8 cellular contexts compared by ENCODE assay signal in the genomic region with DNA sequence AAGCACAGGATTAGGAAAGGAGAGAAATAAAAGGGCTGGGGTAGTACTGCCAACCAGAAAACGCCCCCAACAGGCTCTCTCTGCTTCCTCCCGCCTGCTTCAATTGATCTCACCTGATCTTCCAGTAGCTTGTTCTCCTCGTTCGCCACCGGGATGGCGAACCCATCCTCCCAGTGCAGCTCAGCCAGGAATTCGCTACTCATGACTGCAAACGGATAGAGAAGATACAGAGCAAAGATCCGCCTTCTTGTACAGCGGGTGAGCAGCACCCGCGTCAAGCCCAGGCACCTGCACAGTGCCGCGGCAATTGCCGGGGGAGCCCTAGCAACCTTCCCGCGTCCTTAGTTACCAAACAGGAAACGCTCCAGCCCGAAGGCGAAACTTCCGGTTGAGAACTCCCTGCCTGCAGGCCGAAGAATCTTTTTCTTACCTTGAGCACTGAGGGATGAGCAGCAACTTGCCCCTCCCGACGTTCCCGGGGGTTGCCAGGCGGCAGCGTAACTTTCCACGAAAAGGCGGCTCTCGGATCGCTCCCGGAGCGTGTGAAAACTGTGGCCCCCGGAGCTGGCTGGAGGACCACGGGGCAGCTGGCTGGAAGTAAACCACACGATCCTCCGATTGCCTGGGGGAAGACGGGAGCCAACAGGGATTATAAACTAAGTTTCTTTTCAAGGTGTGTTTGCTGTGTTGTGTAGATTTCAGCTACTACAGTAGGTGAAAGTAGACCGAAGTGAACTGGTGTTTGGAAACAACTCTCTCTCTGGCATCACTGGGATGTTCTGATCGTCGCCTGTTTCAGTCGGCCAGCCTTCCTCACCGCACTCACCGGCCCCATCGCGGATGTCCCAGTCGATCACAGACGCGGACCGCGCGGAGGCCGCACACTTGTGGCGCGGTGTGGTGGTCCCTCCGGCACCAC. TPM values are rescaled to one million over a fixed set of nuclear protein-coding genes. Genes with fewer than 3 reads are reported as not detected.
DNase-seq lines count a peak whose midpoint lies in the region; ATAC-seq and TF ChIP-seq lines count a peak whose summit lies in the region.

A gene (minus strand): TSS at position 312 of the 919 bp plus-strand sequence. CDS start 109 bp downstream, at position 203.

- H3K4me3 ChIP-seq in AG04450 (ENCODE audit: low read depth, low read length): peak within 1 kb of the TSS; percentile 77
- H3K4me3 ChIP-seq in endodermal cell (ENCODE audit: low read length): peak within 1 kb of the TSS; percentile 93

- CTCF ChIA-PET in AG04450 (lab: Charles Lee): interaction anchor here (1.0 to 2.9 kb wide), 4 partner anchors 12 to 750 kb away, joined by 4 to 13 read pairs (median 6); no protein-coding TSS in a partner anchor

- peak within 1 kb of the TSS; percentile 63 for H3K9ac ChIP-seq in endodermal cell (ENCODE audit: extremely low read depth, low read length, poor library complexity, severe bottlenecking)

- H3K27me3 ChIP-seq in AG04450 (ENCODE audit: control insufficient read depth, insufficient read depth, low read length) (peaks cover 10% of the 10 kb centered on the region), endodermal cell (ENCODE audit: control insufficient read depth, insufficient read depth, low read length, poor library complexity, severe bottlenecking) (peaks cover 17% of the 10 kb centered on the region)

- H3K4me1 Mint-ChIP-seq in endodermal cell: peaks cover 2% of the 10 kb centered on the region

- peak within 1 kb of the TSS; percentile 89 for H3K27ac Mint-ChIP-seq in endodermal cell

- no peaks in the 10 kb centered on the region for H3K4me1 ChIP-seq in endodermal cell (ENCODE audit: control insufficient read depth, insufficient read depth, low read length)

- H3K9me3 Mint-ChIP-seq in endodermal cell: no peaks in the 10 kb centered on the region

- ATAC-seq in GM18873 (IDR thresholded peaks at IDR 0.05; ENCODE audit: low FRiP score, unreplicated experiment) (peak; percentile 97), HG03139 (IDR thresholded peaks at IDR 0.05; ENCODE audit: unreplicated experiment) (peak; percentile 97)

- POLR2A ChIA-PET in AG04450 (lab: Yijun Ruan, JAX): interaction anchor here (0.7 to 1.2 kb wide), 2 partner anchors 19 to 78 kb away, joined by 3 to 5 read pairs; a partner anchor contains a TSS

- H3K27ac ChIP-seq in AG04450 (ENCODE audit: low read depth, low read length) (no peak within 1 kb of the TSS), endodermal cell (ENCODE audit: low read depth, low read length) (peak within 1 kb of the TSS; percentile 14)

- peaks cover 22% of the 10 kb centered on the region for H3K27me3 Mint-ChIP-seq in endodermal cell (ENCODE audit: insufficient read depth)

- DNase-seq in AG04450 (ENCODE audit: low read depth, low spot score) (peak; percentile 8), NCI-H345 treated with DMSO at 0.1 percent for 48 hours (lab: John Stamatoyannopoulos, UW; ENCODE audit: unreplicated experiment) (peak; percentile 97), endodermal cell (peak; percentile 96), midbrain (lab: John Stamatoyannopoulos, UW) (peak; percentile 36)
- peak; percentile 20 to 29 for DNase-seq in activated CD8-positive, alpha-beta memory T cell treated with anti-CD3 and anti-CD28 coated beads for 1 hour (ENCODE audit: extremely low read depth in 1 of 2, low read depth in 1 of 2)
- DNase-seq in stimulated activated CD8-positive, alpha-beta memory T cell treated with anti-CD3 and anti-CD28 coated beads, Interleukin-15, amount 100 ng/mL, for 4 hours (ENCODE audit: low read depth in 2 of 2): peak; percentile 22 to 34

- H3K4me3 Mint-ChIP-seq in endodermal cell: peak within 1 kb of the TSS; percentile 85

- no peaks in the 10 kb centered on the region for H3K36me3 Mint-ChIP-seq in endodermal cell (ENCODE audit: low read depth)

- 0% methylated on average over 30 to 56 of the region's 56 CpGs for WGBS in endodermal cell (ENCODE audit: insufficient coverage in 1 of 2, insufficient read length in 1 of 2), 2 experiments

- H3K36me3 ChIP-seq in endodermal cell (ENCODE audit: control insufficient read depth, insufficient read depth, low read length): no peaks in the 10 kb centered on the region

- no peak for TF ChIP-seq CTCF in AG04450 (IDR thresholded peaks at IDR 0.05; ENCODE audit: low read depth, low read length)
- no peak for TF ChIP-seq CTCF in endodermal cell (conservative IDR thresholded peaks at IDR 0.05)

- H3K9me3 ChIP-seq in AG04450 (ENCODE audit: control insufficient read depth, insufficient read depth, low read length): no peaks in the 10 kb centered on the region; the same call in 1 of the 2 replicates
- H3K9me3 ChIP-seq in endodermal cell (ENCODE audit: control insufficient read depth, low read length): no peaks in the 10 kb centered on the region

RNA-seq across cellular contexts. Expression of the gene that starts here (rescaled TPM):
- not detected in 2 replicates for polyA plus RNA-seq in AG04450 (2011; rRNA removed)
- not detected in 2 replicates for polyA minus RNA-seq in AG04450 (2011; rRNA and poly(A)+ RNA removed)
- 1 to 10 TPM in 1 of 2 donors, under 1 TPM in 1; 0.20 to 1.1 TPM for total RNA-seq in endodermal cell
- polyA plus RNA-seq in endodermal cell (2013, experiment 1 of 2): 0.25 TPM
- not detected for polyA plus RNA-seq in endodermal cell (2013, experiment 2 of 2)

Comparison
In these comparisons a context has a peak if more than half of its experiments do, and no peak if none do; other contexts are left out.
1. Peak in DNase-seq and H3K4me3 ChIP-seq in AG04450; RNA of the gene not detected or under 1 TPM.
2. DNase-seq: peak in every context shown above with its lines; median percentile 97 in NCI-H345 treated with DMSO at 0.1 percent for 48 hours; 96 in endodermal cell; 36 in midbrain; 28 in stimulated activated CD8-positive, alpha-beta memory T cell treated with anti-CD3 and anti-CD28 coated beads, Interleukin-15, amount 100 ng/mL, for 4 hours; 24 in activated CD8-positive, alpha-beta memory T cell treated with anti-CD3 and anti-CD28 coated beads for 1 hour; 8 in AG04450.